28 cellular contexts compared by ENCODE assay signal in the genomic region with DNA sequence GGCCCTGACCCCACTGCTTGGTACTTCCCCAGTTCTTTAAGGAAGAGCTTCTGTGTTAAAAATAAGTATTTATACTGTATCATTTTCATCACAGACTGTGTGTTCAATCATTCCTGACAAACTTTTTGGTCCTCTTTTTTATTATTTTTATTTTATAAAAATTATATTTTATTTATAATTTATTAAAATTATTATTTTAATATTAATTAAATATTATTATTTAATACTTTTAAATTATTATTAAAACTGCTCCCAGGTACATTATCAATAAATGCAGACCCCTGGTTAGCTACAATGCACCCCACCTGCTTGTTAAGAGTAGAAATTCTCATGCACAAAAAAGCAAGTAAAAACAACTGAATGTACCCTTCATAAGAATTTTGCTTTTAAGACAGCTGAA.
"Had no signal": no experiment of that assay in that cellular context is flagged by ENCODE, and none has a peak within 500 bp of the region (broad histone marks: within the 10 kb centered on the region; RNA-seq: fewer than 3 reads in every experiment).

No MANE protein-coding gene starts in this region.

- H3K4me3 Mint-ChIP-seq: activated CD4-positive, alpha-beta T cell treated with anti-CD3 and anti-CD28 coated beads, Interleukin-2, amount 10 ng/mL, durations not matched to agents 24 days and 14 days; activated CD8-positive, alpha-beta T cell treated with anti-CD3 and anti-CD28 coated beads for 36 hours had no signal

- H3K27me3 Mint-ChIP-seq: activated CD4-positive, alpha-beta T cell treated with anti-CD3 and anti-CD28 coated beads, Interleukin-2, amount 10 ng/mL, durations not matched to agents 24 days and 14 days; activated CD8-positive, alpha-beta T cell treated with anti-CD3 and anti-CD28 coated beads for 36 hours had no signal

- DNase-seq: activated CD4-positive, alpha-beta T cell treated with anti-CD3 and anti-CD28 coated beads, Interleukin-2, amount 10 ng/mL, durations not matched to agents 24 days and 14 days; activated CD4-positive, alpha-beta T cell treated with anti-CD3 and anti-CD28 coated beads, Interleukin-2, amount 50 U/mL, for 4 hours; activated CD8-positive, alpha-beta T cell treated with anti-CD3 and anti-CD28 coated beads for 36 hours; activated gamma-delta T cell; activated naive CD4-positive, alpha-beta T cell treated with Interleukin-2 at 50 U/mL for 16 hours; activated T-cell treated with anti-CD3 and anti-CD28 coated beads, Interleukin-2, amount 50 U/mL, for 1 hour; adrenal gland; body of pancreas; central memory CD4-positive, alpha-beta T cell; Karpas-422; KBM-7; MV-4-11; NCI-H1092; NCI-H1436 treated with DMSO at 0.1 percent for 48 hours; NCI-H1694 treated with DMSO at 0.1 percent for 48 hours; NCI-H2029; NCI-H2171; NCI-H510A; NCI-H526; NCI-H748 treated with DMSO at 0.1 percent for 48 hours; OCI-M1; SHP77; T1000; WERI-Rb-1 had no signal

- H3K27me3 ChIP-seq: adrenal gland, body of pancreas, SJCRH30 had no signal

- H3K27ac Mint-ChIP-seq: activated CD4-positive, alpha-beta T cell treated with anti-CD3 and anti-CD28 coated beads, Interleukin-2, amount 10 ng/mL, durations not matched to agents 24 days and 14 days; activated CD8-positive, alpha-beta T cell treated with anti-CD3 and anti-CD28 coated beads for 36 hours; activated naive CD4-positive, alpha-beta T cell treated with anti-CD3 and anti-CD28 coated beads, Interleukin-2, amount 50 U/mL, for 72 hours; activated T-helper 2 cell treated with anti-CD3 and anti-CD28 coated beads, Interferon-gamma antibody, Interleukin-2, Interleukin-4, amounts not matched to agents 10 μg/mL and 5 μg/mL and 100 μg/mL, durations not matched to agents 14 hours and 24 hours and 36 hours had no signal

- H3K9me3 ChIP-seq: adrenal gland, body of pancreas, SJCRH30 had no signal

- H3K36me3 Mint-ChIP-seq: activated naive CD4-positive, alpha-beta T cell treated with anti-CD3 and anti-CD28 coated beads, Interleukin-2, amount 50 U/mL, for 72 hours had no signal

- H3K4me1 Mint-ChIP-seq: activated CD4-positive, alpha-beta T cell treated with anti-CD3 and anti-CD28 coated beads, Interleukin-2, amount 10 ng/mL, durations not matched to agents 24 days and 14 days had no signal

- ATAC-seq: activated CD8-positive, alpha-beta T cell treated with anti-CD3 and anti-CD28 coated beads for 36 hours; activated naive CD4-positive, alpha-beta T cell treated with anti-CD3 and anti-CD28 coated beads, Interleukin-2, amount 50 U/mL, for 72 hours; body of pancreas had no signal

- H3K4me1 ChIP-seq: adrenal gland, body of pancreas, SJCRH30 had no signal

- H3K27ac ChIP-seq: adrenal gland, body of pancreas, SJCRH30, SK-N-MC, WERI-Rb-1 had no signal

- H3K9me3 Mint-ChIP-seq: activated CD4-positive, alpha-beta T cell treated with anti-CD3 and anti-CD28 coated beads, Interleukin-2, amount 10 ng/mL, durations not matched to agents 24 days and 14 days; activated CD8-positive, alpha-beta T cell treated with anti-CD3 and anti-CD28 coated beads for 36 hours; activated naive CD4-positive, alpha-beta T cell treated with anti-CD3 and anti-CD28 coated beads, Interleukin-2, amount 50 U/mL, for 72 hours; activated T-helper 2 cell treated with anti-CD3 and anti-CD28 coated beads, Interferon-gamma antibody, Interleukin-2, Interleukin-4, amounts not matched to agents 10 μg/mL and 5 μg/mL and 100 μg/mL, durations not matched to agents 14 hours and 24 hours and 36 hours had no signal

- H3K36me3 ChIP-seq: adrenal gland, SJCRH30, WERI-Rb-1 had no signal

- H3K4me3 ChIP-seq: adrenal gland, body of pancreas, SJCRH30, SK-N-MC had no signal
